Comparison of ENCODE assay signal across 29 cellular contexts in the genomic region with DNA sequence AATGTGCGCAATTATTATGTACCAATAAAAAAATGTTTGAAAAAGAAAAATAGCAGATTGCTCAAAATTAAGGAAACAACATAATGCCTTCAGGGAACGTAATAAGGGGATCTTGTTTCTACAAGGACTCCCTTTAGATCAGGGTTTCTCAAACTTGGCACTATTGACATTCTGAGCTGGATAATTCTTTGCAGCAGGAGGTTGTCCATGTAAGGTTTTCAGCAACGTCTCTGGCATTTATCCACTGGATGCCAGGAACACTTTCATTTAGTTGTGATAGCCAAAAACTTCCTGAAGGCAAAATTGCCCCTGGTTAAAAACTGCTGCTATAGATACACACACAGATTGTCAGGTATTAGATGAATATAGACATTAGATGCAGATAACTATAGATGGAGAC.
"Had no signal": no experiment of that assay in that cellular context is flagged by ENCODE, and none has a peak within 500 bp of the region (broad histone marks: within the 10 kb centered on the region; RNA-seq: fewer than 3 reads in every experiment).

No MANE protein-coding gene starts in this region.

- ATAC-seq: activated CD8-positive, alpha-beta memory T cell treated with anti-CD3 and anti-CD28 coated beads, Interleukin-2, amount 10 ng/mL, durations not matched to agents 7 days and 5 days; Panc1; T-helper 17 cell; WTC11 had no signal

- DNase-seq: activated CD4-positive, alpha-beta T cell treated with anti-CD3 and anti-CD28 coated beads for 48 hours; activated CD4-positive, alpha-beta T cell treated with anti-CD3 and anti-CD28 coated beads, Interleukin-2, amount 50 U/mL, for 48 hours; activated CD4-positive, CD25-positive, alpha-beta regulatory T cell treated with anti-CD3 and anti-CD28 coated beads, Interleukin-2, amount 50 U/mL, for 72 hours; activated CD8-positive, alpha-beta memory T cell treated with anti-CD3 and anti-CD28 coated beads, Interleukin-2, amount 10 ng/mL, durations not matched to agents 7 days and 5 days; activated effector memory CD4-positive, alpha-beta T cell treated with Interleukin-2 at 50 U/mL for 16 hours; activated naive CD4-positive, alpha-beta T cell; activated T-cell treated with anti-CD3 and anti-CD28 coated beads, Interleukin-2, amount 50 U/mL, for 24 hours; amniotic stem cell; MM.1S; NCI-H1105; NCI-H1436; NCI-H1694 treated with DMSO at 0.1 percent for 48 hours; NCI-H2029 treated with DMSO at 0.1 percent for 48 hours; NCI-H510A treated with DMSO at 0.1 percent for 48 hours; NCI-H69; NK-92 treated with Interleukin-12 subunit alpha and Interleukin-12 subunit beta, amount 100 ng/mL, for 24 hours; OCI-M1; Right ventricle myocardium superior; T-helper 17 cell; T-helper 9 cell had no signal

- H3K27me3 Mint-ChIP-seq: activated CD8-positive, alpha-beta memory T cell treated with anti-CD3 and anti-CD28 coated beads, Interleukin-2, amount 10 ng/mL, durations not matched to agents 7 days and 5 days; activated naive CD4-positive, alpha-beta T cell treated with anti-CD3 and anti-CD28 coated beads, Interleukin-2, amount 50 U/mL, for 24 hours; activated T-cell treated with anti-CD3 and anti-CD28 coated beads, Interleukin-2, amount 50 U/mL, for 24 hours; brain; central memory CD8-positive, alpha-beta T cell; T-helper 17 cell had no signal

- H3K36me3 Mint-ChIP-seq: activated CD8-positive, alpha-beta memory T cell treated with anti-CD3 and anti-CD28 coated beads, Interleukin-2, amount 10 ng/mL, durations not matched to agents 7 days and 5 days; activated naive CD4-positive, alpha-beta T cell treated with anti-CD3 and anti-CD28 coated beads, Interleukin-2, amount 50 U/mL, for 24 hours; brain; WTC11 had no signal

- H3K9me3 ChIP-seq: ascending aorta, SJSA1 had no signal

- H3K9me3 Mint-ChIP-seq: activated T-helper 1 cell treated with anti-CD3 and anti-CD28 coated beads, Interleukin-12 subunit alpha, Interleukin-12 subunit beta, Interleukin-2, Interleukin-4 antibody, amounts not matched to agents 30 ng/mL and 10 ng/mL and 1 ng/mL, durations not matched to agents 14 hours and 24 hours and 36 hours had no signal

- H3K4me3 Mint-ChIP-seq: activated CD8-positive, alpha-beta memory T cell treated with anti-CD3 and anti-CD28 coated beads, Interleukin-2, amount 10 ng/mL, durations not matched to agents 7 days and 5 days; activated naive CD4-positive, alpha-beta T cell treated with anti-CD3 and anti-CD28 coated beads, Interleukin-2, amount 50 U/mL, for 24 hours; activated T-cell treated with anti-CD3 and anti-CD28 coated beads, Interleukin-2, amount 50 U/mL, for 24 hours; activated T-helper 1 cell treated with anti-CD3 and anti-CD28 coated beads, Interleukin-12 subunit alpha, Interleukin-12 subunit beta, Interleukin-2, Interleukin-4 antibody, amounts not matched to agents 30 ng/mL and 10 ng/mL and 1 ng/mL, durations not matched to agents 14 hours and 24 hours and 36 hours; brain; central memory CD8-positive, alpha-beta T cell; T-helper 17 cell; WTC11 had no signal

- H3K4me1 ChIP-seq: ascending aorta, SJSA1 had no signal

- H3K4me3 ChIP-seq: ascending aorta, SJSA1 had no signal

- H3K27ac ChIP-seq: ascending aorta, RWPE1, SJSA1 had no signal

- H3K36me3 ChIP-seq: ascending aorta, SJSA1 had no signal

- H3K4me1 Mint-ChIP-seq: activated CD8-positive, alpha-beta memory T cell treated with anti-CD3 and anti-CD28 coated beads, Interleukin-2, amount 10 ng/mL, durations not matched to agents 7 days and 5 days; activated naive CD4-positive, alpha-beta T cell treated with anti-CD3 and anti-CD28 coated beads, Interleukin-2, amount 50 U/mL, for 24 hours; central memory CD8-positive, alpha-beta T cell; T-helper 17 cell; WTC11 had no signal

- H3K27me3 ChIP-seq: ascending aorta, SJSA1 had no signal

- H3K27ac Mint-ChIP-seq: activated CD8-positive, alpha-beta memory T cell treated with anti-CD3 and anti-CD28 coated beads, Interleukin-2, amount 10 ng/mL, durations not matched to agents 7 days and 5 days; activated naive CD4-positive, alpha-beta T cell treated with anti-CD3 and anti-CD28 coated beads, Interleukin-2, amount 50 U/mL, for 24 hours; activated T-cell treated with anti-CD3 and anti-CD28 coated beads, Interleukin-2, amount 50 U/mL, for 24 hours; activated T-helper 1 cell treated with anti-CD3 and anti-CD28 coated beads, Interleukin-12 subunit alpha, Interleukin-12 subunit beta, Interleukin-2, Interleukin-4 antibody, amounts not matched to agents 30 ng/mL and 10 ng/mL and 1 ng/mL, durations not matched to agents 14 hours and 24 hours and 36 hours; brain; T-helper 17 cell; WTC11 had no signal
